Comparison of ENCODE assay signal across 10 cellular contexts in genomic region chr5:117131048-117131679, GRCh38.
DNase-seq lines count a peak whose midpoint lies in the region; ATAC-seq and TF ChIP-seq lines count a peak whose summit lies in the region.
"Had no signal": no experiment of that assay in that cellular context is flagged by ENCODE, and none has a peak within 500 bp of the region (broad histone marks: within the 10 kb centered on the region; RNA-seq: fewer than 3 reads in every experiment).

No MANE protein-coding gene starts in this region.

- peaks cover 4% of the 10 kb centered on the region for H3K9me3 Mint-ChIP-seq in glutamatergic neuron (ENCODE audit: unreplicated experiment)

- H3K4me3 Mint-ChIP-seq in glutamatergic neuron (ENCODE audit: unreplicated experiment): no peak overlapping the region
- H3K4me3 Mint-ChIP-seq: activated naive CD4-positive, alpha-beta T cell treated with anti-CD3 and anti-CD28 coated beads for 36 hours had no signal

- DNase-seq in glutamatergic neuron: peak; percentile 20
- DNase-seq in activated gamma-delta T cell treated with Interleukin-2 at 50 U/mL for 16 hours: no peak
- DNase-seq in RKO (ENCODE audit: low spot score): no peak
- DNase-seq in activated T-cell treated with anti-CD3 and anti-CD28 coated beads for 4 hours: no peak
- DNase-seq in Ammon's horn (ENCODE audit: low spot score): no peak
- DNase-seq: activated naive CD4-positive, alpha-beta T cell treated with anti-CD3 and anti-CD28 coated beads for 36 hours; NCI-H524 treated with DMSO at 0.1 percent for 48 hours had no signal

- no peak for TF ChIP-seq CTCF in glutamatergic neuron (IDR thresholded peaks at IDR 0.05; ENCODE audit: partially characterized antibody, unreplicated experiment)

- ATAC-seq in GM18861 (IDR thresholded peaks at IDR 0.05; ENCODE audit: unreplicated experiment): peak; percentile 94
- peak; percentile 68 for ATAC-seq in GM21737 (IDR thresholded peaks at IDR 0.05; ENCODE audit: unreplicated experiment)
- peak; percentile 98 for ATAC-seq in HG03432 (IDR thresholded peaks at IDR 0.05; ENCODE audit: unreplicated experiment)

- no peaks in the 10 kb centered on the region for H3K27me3 Mint-ChIP-seq in glutamatergic neuron (ENCODE audit: unreplicated experiment)

- H3K4me1 Mint-ChIP-seq in glutamatergic neuron (ENCODE audit: low read depth, unreplicated experiment): peaks cover 12% of the 10 kb centered on the region

- no peak overlapping the region for H3K27ac Mint-ChIP-seq in glutamatergic neuron (ENCODE audit: unreplicated experiment)
- H3K27ac Mint-ChIP-seq: activated naive CD4-positive, alpha-beta T cell treated with anti-CD3 and anti-CD28 coated beads for 36 hours had no signal

- no peaks in the 10 kb centered on the region for H3K36me3 Mint-ChIP-seq in glutamatergic neuron (ENCODE audit: unreplicated experiment)
